In genomic region chr14:100403802-100404201, GRCh38 we compare ENCODE assay signal across 25 cellular contexts. TPM values are rescaled to one million over a fixed set of nuclear protein-coding genes. Genes with fewer than 3 reads are reported as not detected.
DNase-seq lines count a peak whose midpoint lies in the region; ATAC-seq, FAIRE-seq and TF ChIP-seq lines count a peak whose summit lies in the region.
"Had no signal": no experiment of that assay in that cellular context is flagged by ENCODE, and none has a peak within 500 bp of the region (broad histone marks: within the 10 kb centered on the region; RNA-seq: fewer than 3 reads in every experiment).

No MANE protein-coding gene starts in this region.

- no peaks in the 10 kb centered on the region for H4K20me1 ChIP-seq in HepG2 (ENCODE audit: insufficient read depth, low read length)

- H3K4me2 ChIP-seq in HepG2 (ENCODE audit: low read depth, low read length) (no peak overlapping the region), neuronal stem cell (ENCODE audit: insufficient read depth, low read length, poor library complexity, severe bottlenecking) (no peak overlapping the region)
- H3K4me2 ChIP-seq: KMS-11 had no signal

- TF ChIP-seq CTCF in Peyer's patch (IDR thresholded peaks at IDR 0.05) (no peak), HepG2 (CRISPR knock-in tag; IDR thresholded peaks at IDR 0.05) (no peak), gastrocnemius medialis (IDR thresholded peaks at IDR 0.05 in 4 of 5, conservative IDR thresholded peaks at IDR 0.05 in 1 of 5) (no peak)

- no peak overlapping the region for H2BK12ac ChIP-seq in neuronal stem cell (ENCODE audit: low read length)

- no peak overlapping the region for H2BK120ac ChIP-seq in neuronal stem cell (ENCODE audit: low read depth, low read length)

- no peak overlapping the region for H3K18ac ChIP-seq in neuronal stem cell (ENCODE audit: low read length)

- BruUV-seq in HepG2 (replicated peaks; lab: Mats Ljungman, UMichigan) = no TSS peak

- H2BK15ac ChIP-seq in neuronal stem cell (ENCODE audit: low read length) = no peak overlapping the region

- no peak overlapping the region for H3K23ac ChIP-seq in neuronal stem cell (ENCODE audit: low read depth, low read length, poor library complexity)

- no peak overlapping the region for H3K9ac ChIP-seq in HepG2 (ENCODE audit: insufficient read depth, low read depth, low read length)
- H3K9ac ChIP-seq in neuronal stem cell (ENCODE audit: low read depth, low read length, poor library complexity) = no peak overlapping the region
- H3K9ac ChIP-seq: KMS-11 had no signal

- WGBS in HepG2 (ENCODE audit: low lambda C conversion rate) = 38% methylated on average over 2 of the region's 4 CpGs
- no CpG with 5 or more reads among the region's 4 CpGs for WGBS in neuronal stem cell (ENCODE audit: extremely low coverage in 2 of 2, insufficient read length in 2 of 2, insufficient replicate concordance in 1 of 2), 2 donors

- H2AK5ac ChIP-seq in neuronal stem cell (ENCODE audit: low read depth, low read length) = peak overlapping the region; percentile 15

- peak; percentile 19 for DNase-seq in NCI-H1092 treated with DMSO at 0.1 percent for 48 hours (lab: John Stamatoyannopoulos, UW)
- DNase-seq in NCI-H1092 (lab: John Stamatoyannopoulos, UW) = no peak
- DNase-seq in Peyer's patch = peak in 2 of 3 donors; percentile 45 to 59
- no peak for DNase-seq in HepG2 (ENCODE audit: low spot score)
- DNase-seq in neuronal stem cell (ENCODE audit: low spot score) = no peak
- DNase-seq in gastrocnemius medialis = no peak
- DNase-seq in EL = no peak
- DNase-seq: CD4-positive, alpha-beta T cell; COR-L47; GF-D8; H9; IMR-90; MM.1S; NCI-H1417 treated with DMSO at 0.1 percent for 48 hours; NCI-H1694 treated with DMSO at 0.1 percent for 48 hours; NCI-H2081; NCI-H2227 treated with DMSO at 0.1 percent for 48 hours; NCI-H526 treated with DMSO at 0.1 percent for 48 hours; SHP77 treated with DMSO at 0.1 percent for 48 hours had no signal

- H3K14ac ChIP-seq in neuronal stem cell (ENCODE audit: low read length) = no peak overlapping the region

- no peak overlapping the region for H4K91ac ChIP-seq in neuronal stem cell (ENCODE audit: low read depth, low read length, poor library complexity)

- H2AFZ ChIP-seq in HepG2 (ENCODE audit: low read length) (no peak overlapping the region), neuronal stem cell (ENCODE audit: low read length) (no peak overlapping the region)

- intact Hi-C loops in HepG2 (cut with micrococcal nuclease; ENCODE audit: unreplicated experiment) (no loop called here), gastrocnemius medialis (cut with DNase I; ENCODE audit: low total_unique reads) (no loop called here)

- H3K27ac ChIP-seq in Peyer's patch (peak overlapping the region in 3 of 4 donors; percentile 22 to 75 (median 47)), HepG2 (ENCODE audit: extremely low read length, insufficient read depth, low read length) (no peak overlapping the region), neuronal stem cell (replicated peaks; ENCODE audit: low read length) (no peak overlapping the region), gastrocnemius medialis (no peak overlapping the region)
- H3K27ac ChIP-seq: 22Rv1, KMS-11 had no signal

- no peaks in the 10 kb centered on the region for H3K79me1 ChIP-seq in neuronal stem cell (ENCODE audit: low read depth, low read length)

- no peaks in the 10 kb centered on the region for H3K79me2 ChIP-seq in HepG2 (ENCODE audit: insufficient read depth, low read length)

- H3K9me3 ChIP-seq in Peyer's patch (no peaks in the 10 kb centered on the region), HepG2 (ENCODE audit: low read length) (no peaks in the 10 kb centered on the region), neuronal stem cell (replicated peaks in 1 of 2; ENCODE audit: control insufficient read depth in 2 of 2, insufficient read depth in 1 of 2, low read depth in 1 of 2, low read length in 2 of 2) (no peaks in the 10 kb centered on the region), gastrocnemius medialis (no peaks in the 10 kb centered on the region)
- H3K9me3 ChIP-seq: BE2C had no signal

- TF ChIP-seq POLR2A in Peyer's patch (IDR thresholded peaks at IDR 0.05) (no peak), HepG2 (IDR thresholded peaks at IDR 0.05; ENCODE audit: insufficient read depth in 1 of 2, low read depth in 2 of 2, low read length in 2 of 2) (no peak), gastrocnemius medialis (IDR thresholded peaks at IDR 0.05) (no peak)

- in situ Hi-C loops in HepG2 (cut with HindIII; ENCODE audit: extremely low pct_ligation_motif_present, low pct_unique_long_range_greater_than_20kb) (loop anchor here (10.0 kb wide), 1 partner anchor 491 kb away; no protein-coding TSS in a partner anchor), gastrocnemius medialis (cut with MboI; ENCODE audit: low sequenced_read_pairs in 4 of 4) (loop anchor here in 1 of 4 donors (25.0 kb wide), 1 partner anchor 1258 kb away; no protein-coding TSS in a partner anchor)

- ATAC-seq in HepG2 = peak; percentile 66
- ATAC-seq in gastrocnemius medialis = no peak
- no peak for ATAC-seq in HG02763 (IDR thresholded peaks at IDR 0.05; ENCODE audit: unreplicated experiment)
- ATAC-seq: Panc1 had no signal

- FAIRE-seq in HepG2 (lab: Jason Lieb, UNC) = no peak
- FAIRE-seq: GM12891 had no signal

- no peak overlapping the region for H3K4me3 ChIP-seq in Peyer's patch
- H3K4me3 ChIP-seq in HepG2 (replicated peaks in 1 of 3; ENCODE audit: insufficient read depth in 1 of 3, low read depth in 2 of 3, low read length in 3 of 3) = no peak overlapping the region
- no peak overlapping the region for H3K4me3 ChIP-seq in neuronal stem cell (ENCODE audit: low read length in 2 of 2)
- no peak overlapping the region for H3K4me3 ChIP-seq in gastrocnemius medialis

- POLR2A ChIA-PET in HepG2 (lab: Yijun Ruan, JAX) = no interaction called here

- TF ChIP-seq EP300 in HepG2 (IDR thresholded peaks at IDR 0.05; ENCODE audit: low read depth in 2 of 2, low read length in 2 of 2) (no peak), HepG2 (CRISPR knock-in tag; IDR thresholded peaks at IDR 0.05; ENCODE audit: borderline replicate concordance) (no peak)

- TF ChIP-seq RAD21 in HepG2 (CRISPR knock-in tag; IDR thresholded peaks at IDR 0.05) = no peak

- H3K27me3 ChIP-seq in Peyer's patch = no peaks in the 10 kb centered on the region
- H3K27me3 ChIP-seq in HepG2 (ENCODE audit: control insufficient read depth in 1 of 2, insufficient read depth in 2 of 2, low read length in 2 of 2) = no peaks in the 10 kb centered on the region
- no peaks in the 10 kb centered on the region for H3K27me3 ChIP-seq in neuronal stem cell (ENCODE audit: control insufficient read depth in 3 of 3, insufficient read depth in 3 of 3, low read depth in 1 of 3, low read length in 3 of 3)
- no peaks in the 10 kb centered on the region for H3K27me3 ChIP-seq in gastrocnemius medialis
- H3K27me3 ChIP-seq: BE2C had no signal

- H2BK5ac ChIP-seq in neuronal stem cell (ENCODE audit: low read length) = no peak overlapping the region

- H3K36me3 ChIP-seq in Peyer's patch (no peaks in the 10 kb centered on the region), HepG2 (replicated peaks in 1 of 2; ENCODE audit: control insufficient read depth in 1 of 2, insufficient read depth in 2 of 2, low read length in 2 of 2) (no peaks in the 10 kb centered on the region; a peak in 1 of 5 replicates), neuronal stem cell (replicated peaks in 1 of 2; ENCODE audit: control insufficient read depth in 2 of 2, insufficient read depth in 2 of 2, low read length in 2 of 2) (no peaks in the 10 kb centered on the region), gastrocnemius medialis (no peaks in the 10 kb centered on the region)
- H3K36me3 ChIP-seq: BE2C had no signal

- H3K4ac ChIP-seq in neuronal stem cell (ENCODE audit: low read length) = no peak overlapping the region

- CTCF ChIA-PET in HepG2 (lab: Yijun Ruan, JAX; ENCODE audit: low intra/inter-chr PET ratio, low total read pairs) = no interaction called here

- H3K4me1 ChIP-seq in Peyer's patch = peaks cover 0 to 67% (median 0%) of the 10 kb centered on the region in 4 donors
- peaks cover 39% of the 10 kb centered on the region for H3K4me1 ChIP-seq in HepG2 (ENCODE audit: insufficient read depth, low read length)
- peaks cover 21 to 53% of the 10 kb centered on the region in 2 donors for H3K4me1 ChIP-seq in neuronal stem cell (ENCODE audit: control insufficient read depth in 2 of 2, insufficient read depth in 1 of 2, low read depth in 1 of 2, low read length in 2 of 2)
- peaks cover 0 to 23% of the 10 kb centered on the region in 2 donors for H3K4me1 ChIP-seq in gastrocnemius medialis

- no peak overlapping the region for H4K8ac ChIP-seq in neuronal stem cell (ENCODE audit: low read depth, low read length)

RNA-seq across cellular contexts. Expression of gene WDR25, which starts 27.5 kb away (rescaled TPM):
- total RNA-seq in Peyer's patch = 10 to 100 TPM in 2 of 4 donors, 1 to 10 TPM in 2; 1.7 to 11.7 (median 10.3) TPM
- 4.2 and 4.6 TPM in 2 replicates for total RNA-seq in HepG2 (2016; rRNA removed; fragmentation: Illumina TruSeq; extraction: Trizol)
- 4.4 and 4.8 TPM in 2 replicates for total RNA-seq in HepG2 (2016; cell fraction: cytosol; rRNA removed; fragmentation: Illumina TruSeq; extraction: Trizol; ENCODE audit: low read depth)
- 3.9 and 4.2 TPM in 2 replicates for total RNA-seq in HepG2 (2016; cell fraction: insoluble cytoplasmic fraction; rRNA removed; fragmentation: Illumina TruSeq; extraction: Trizol)
- total RNA-seq in HepG2 (2016; cell fraction: membrane; rRNA removed; fragmentation: Illumina TruSeq; extraction: Trizol) = 3.5 and 3.9 TPM in 2 replicates
- total RNA-seq in HepG2 (2016; cell fraction: nucleus; rRNA removed; fragmentation: Illumina TruSeq; extraction: Trizol) = 2.5 and 2.6 TPM in 2 replicates
- polyA plus RNA-seq in HepG2 (2011; rRNA removed) = 2.4 and 2.7 TPM in 2 replicates
- polyA plus RNA-seq in HepG2 (2011; cell fraction: cytosol; rRNA removed) = 1.7 and 2.6 TPM in 2 replicates
- polyA plus RNA-seq in HepG2 (2011; cell fraction: nucleus; rRNA removed) = 2.3 and 2.6 TPM in 2 replicates
- polyA plus RNA-seq in HepG2 (2012) = 1.7 TPM in 2 replicates
- polyA plus RNA-seq in HepG2 (2016; cell fraction: cytosol; fragmentation: Illumina TruSeq; extraction: Trizol; ENCODE audit: low read depth) = 1.4 and 2.7 TPM in 2 replicates
- 4.5 and 5.6 TPM in 2 replicates for polyA plus RNA-seq in HepG2 (2016; cell fraction: insoluble cytoplasmic fraction; fragmentation: Illumina TruSeq; extraction: Trizol; ENCODE audit: low read depth)
- polyA plus RNA-seq in HepG2 (2016; cell fraction: membrane; fragmentation: Illumina TruSeq; extraction: Trizol; ENCODE audit: low read depth) = 1.9 and 2.2 TPM in 2 replicates
- polyA plus RNA-seq in HepG2 (2016; cell fraction: nucleus; fragmentation: Illumina TruSeq; extraction: Trizol; ENCODE audit: insufficient read depth, low read depth) = 3.1 and 4.3 TPM in 2 replicates
- 6.6 and 21.3 TPM in 2 replicates for polyA minus RNA-seq in HepG2 (2011; rRNA and poly(A)+ RNA removed; ENCODE audit: low replicate concordance)
- polyA minus RNA-seq in HepG2 (2011; cell fraction: cytosol; rRNA and poly(A)+ RNA removed) = 2.1 and 2.2 TPM in 2 replicates
- polyA minus RNA-seq in HepG2 (2011; cell fraction: nucleus; rRNA and poly(A)+ RNA removed) = 3.7 and 5.2 TPM in 2 replicates
- polyA plus RNA-seq in neuronal stem cell (2013, experiment 1 of 2) = 8.7 TPM
- 9.9 TPM for polyA plus RNA-seq in neuronal stem cell (2013, experiment 2 of 2)
- total RNA-seq in gastrocnemius medialis = 10 to 100 TPM in 2 of 4 donors, 1 to 10 TPM in 2; 5.9 to 12.2 (median 10.4) TPM

Comparison
In these comparisons a context has a peak if more than half of its experiments do, and no peak if none do; other contexts are left out.
1. DNase-seq: peak in NCI-H1092 treated with DMSO at 0.1 percent for 48 hours (single experiment) and Peyer's patch (2 of 3); none in NCI-H1092 (single experiment), HepG2 (single experiment), neuronal stem cell (single experiment), gastrocnemius medialis (0 of 2) and EL (single experiment).
2. H3K27ac ChIP-seq: peak in Peyer's patch (3 of 4); none in HepG2 (single experiment), neuronal stem cell (single experiment) and gastrocnemius medialis (0 of 4).